In genomic region chr17:76726231-76726765, GRCh38 we compare ENCODE assay signal across 1 cellular context.
A peak's percentile ranks its signal among the peaks of the same experiment; 100 is the strongest.
TF ChIP-seq lines count a peak whose summit lies in the region.

TSS of gene JMJD6 (minus strand) at chr17:76726606. CDS start at chr17:76726475, 131 bp downstream.

TF ChIP-seq in GM12878, 131 proteins besides CTCF, POLR2A, EP300 and RAD21 (continued from another document and continues in another):
- TF ChIP-seq PKNOX1 (IDR thresholded peaks at IDR 0.05), result 0 out of 2 replicates have a peak, but pooled peaks have one; percentile 1
- TF ChIP-seq HDAC6 (IDR thresholded peaks at IDR 0.05; ENCODE audit: unreplicated experiment), result peak; percentile 47
- no peak; the same call in 1 of the 2 replicates for TF ChIP-seq STAT1 (conservative IDR thresholded peaks at IDR 0.05)
- TF ChIP-seq PRDM15 (CRISPR knock-in tag; IDR thresholded peaks at IDR 0.05), result no peak
- TF ChIP-seq HCFC1 (IDR thresholded peaks at IDR 0.05; ENCODE audit: low read length), result peak; percentile 79
- TF ChIP-seq NR2F1 (conservative IDR thresholded peaks at IDR 0.05), result peak; percentile 82
- TF ChIP-seq ZNF622 (IDR thresholded peaks at IDR 0.05), result no peak
- no peak for TF ChIP-seq EED (IDR thresholded peaks at IDR 0.05; ENCODE audit: low read depth)
- TF ChIP-seq ZNF384 (IDR thresholded peaks at IDR 0.05; ENCODE audit: borderline replicate concordance, low read depth, low read length), result no peak
- TF ChIP-seq MEF2B (IDR thresholded peaks at IDR 0.05; ENCODE audit: partially characterized antibody, poor library complexity, severe bottlenecking), result peak; percentile 52
- no peak; the same call in 1 of the 2 replicates for TF ChIP-seq HDGF (IDR thresholded peaks at IDR 0.05)
- TF ChIP-seq, protein P1, sequence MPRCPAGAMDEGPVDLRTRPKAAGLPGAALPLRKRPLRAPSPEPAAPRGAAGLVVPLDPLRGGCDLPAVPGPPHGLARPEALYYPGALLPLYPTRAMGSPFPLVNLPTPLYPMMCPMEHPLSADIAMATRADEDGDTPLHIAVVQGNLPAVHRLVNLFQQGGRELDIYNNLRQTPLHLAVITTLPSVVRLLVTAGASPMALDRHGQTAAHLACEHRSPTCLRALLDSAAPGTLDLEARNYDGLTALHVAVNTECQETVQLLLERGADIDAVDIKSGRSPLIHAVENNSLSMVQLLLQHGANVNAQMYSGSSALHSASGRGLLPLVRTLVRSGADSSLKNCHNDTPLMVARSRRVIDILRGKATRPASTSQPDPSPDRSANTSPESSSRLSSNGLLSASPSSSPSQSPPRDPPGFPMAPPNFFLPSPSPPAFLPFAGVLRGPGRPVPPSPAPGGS (IDR thresholded peaks at IDR 0.05; ENCODE audit: borderline replicate concordance, insufficient read depth, low read depth, low read length, poor library complexity, severe bottlenecking), result no peak
- TF ChIP-seq CBX3 (IDR thresholded peaks at IDR 0.05; ENCODE audit: borderline replicate concordance, low read depth), result no peak
- peak in 1 of 2 experiments; percentile 57; a peak in 1 of 4 replicates for TF ChIP-seq SRF (IDR thresholded peaks at IDR 0.05; ENCODE audit: low read depth in 2 of 2, low read length in 2 of 2)
- peak; percentile 78 for TF ChIP-seq IKZF1 (conservative IDR thresholded peaks at IDR 0.05)
- peak; percentile 69 for TF ChIP-seq SIX5 (IDR thresholded peaks at IDR 0.05; ENCODE audit: low read depth, low read length, severe bottlenecking)
- TF ChIP-seq RUNX3 (IDR thresholded peaks at IDR 0.05; ENCODE audit: low read length), result peak; percentile 85
- TF ChIP-seq PAX5 (IDR thresholded peaks at IDR 0.05; ENCODE audit: borderline replicate concordance, low read depth, low read length), result peak; percentile 26; the same call in 1 of the 2 replicates
- TF ChIP-seq CBFB (IDR thresholded peaks at IDR 0.05; ENCODE audit: low read depth), result 0 out of 2 replicates have a peak, but pooled peaks have one; percentile 63
- no peak for TF ChIP-seq RBBP5 (conservative IDR thresholded peaks at IDR 0.05)
- peak; percentile 31 for TF ChIP-seq FOS (IDR thresholded peaks at IDR 0.05; ENCODE audit: borderline replicate concordance, extremely low read depth, insufficient read length)
- TF ChIP-seq USF1 (IDR thresholded peaks at IDR 0.05; ENCODE audit: borderline replicate concordance, extremely low read length, insufficient read depth, low read depth, low read length), result no peak
- TF ChIP-seq NBN (IDR thresholded peaks at IDR 0.05), result peak; percentile 58; the same call in 1 of the 2 replicates
- peak in 1 of 2 experiments; percentile 21; a peak in 1 of 4 replicates for TF ChIP-seq IKZF2 (IDR thresholded peaks at IDR 0.05)
- no peak for TF ChIP-seq ZNF24 (IDR thresholded peaks at IDR 0.05)
- TF ChIP-seq GATAD2B (conservative IDR thresholded peaks at IDR 0.05; ENCODE audit: low read depth), result peak; percentile 88
- TF ChIP-seq, protein P2, sequence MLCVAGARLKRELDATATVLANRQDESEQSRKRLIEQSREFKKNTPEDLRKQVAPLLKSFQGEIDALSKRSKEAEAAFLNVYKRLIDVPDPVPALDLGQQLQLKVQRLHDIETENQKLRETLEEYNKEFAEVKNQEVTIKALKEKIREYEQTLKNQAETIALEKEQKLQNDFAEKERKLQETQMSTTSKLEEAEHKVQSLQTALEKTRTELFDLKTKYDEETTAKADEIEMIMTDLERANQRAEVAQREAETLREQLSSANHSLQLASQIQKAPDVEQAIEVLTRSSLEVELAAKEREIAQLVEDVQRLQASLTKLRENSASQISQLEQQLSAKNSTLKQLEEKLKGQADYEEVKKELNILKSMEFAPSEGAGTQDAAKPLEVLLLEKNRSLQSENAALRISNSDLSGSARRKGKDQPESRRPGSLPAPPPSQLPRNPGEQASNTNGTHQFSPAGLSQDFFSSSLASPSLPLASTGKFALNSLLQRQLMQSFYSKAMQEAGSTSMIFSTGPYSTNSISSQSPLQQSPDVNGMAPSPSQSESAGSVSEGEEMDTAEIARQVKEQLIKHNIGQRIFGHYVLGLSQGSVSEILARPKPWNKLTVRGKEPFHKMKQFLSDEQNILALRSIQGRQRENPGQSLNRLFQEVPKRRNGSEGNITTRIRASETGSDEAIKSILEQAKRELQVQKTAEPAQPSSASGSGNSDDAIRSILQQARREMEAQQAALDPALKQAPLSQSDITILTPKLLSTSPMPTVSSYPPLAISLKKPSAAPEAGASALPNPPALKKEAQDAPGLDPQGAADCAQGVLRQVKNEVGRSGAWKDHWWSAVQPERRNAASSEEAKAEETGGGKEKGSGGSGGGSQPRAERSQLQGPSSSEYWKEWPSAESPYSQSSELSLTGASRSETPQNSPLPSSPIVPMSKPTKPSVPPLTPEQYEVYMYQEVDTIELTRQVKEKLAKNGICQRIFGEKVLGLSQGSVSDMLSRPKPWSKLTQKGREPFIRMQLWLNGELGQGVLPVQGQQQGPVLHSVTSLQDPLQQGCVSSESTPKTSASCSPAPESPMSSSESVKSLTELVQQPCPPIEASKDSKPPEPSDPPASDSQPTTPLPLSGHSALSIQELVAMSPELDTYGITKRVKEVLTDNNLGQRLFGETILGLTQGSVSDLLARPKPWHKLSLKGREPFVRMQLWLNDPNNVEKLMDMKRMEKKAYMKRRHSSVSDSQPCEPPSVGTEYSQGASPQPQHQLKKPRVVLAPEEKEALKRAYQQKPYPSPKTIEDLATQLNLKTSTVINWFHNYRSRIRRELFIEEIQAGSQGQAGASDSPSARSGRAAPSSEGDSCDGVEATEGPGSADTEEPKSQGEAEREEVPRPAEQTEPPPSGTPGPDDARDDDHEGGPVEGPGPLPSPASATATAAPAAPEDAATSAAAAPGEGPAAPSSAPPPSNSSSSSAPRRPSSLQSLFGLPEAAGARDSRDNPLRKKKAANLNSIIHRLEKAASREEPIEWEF (IDR thresholded peaks at IDR 0.05; ENCODE audit: insufficient replicate concordance, low read depth, low read length), result peak; percentile 33
- no peak for TF ChIP-seq KAT2A (conservative IDR thresholded peaks at IDR 0.05; ENCODE audit: control insufficient read depth, low read depth, low read length)
- no peak for TF ChIP-seq MYC (IDR thresholded peaks at IDR 0.05; ENCODE audit: insufficient read depth, insufficient read length, insufficient replicate concordance, low read length, severe bottlenecking)
- TF ChIP-seq, protein P3, sequence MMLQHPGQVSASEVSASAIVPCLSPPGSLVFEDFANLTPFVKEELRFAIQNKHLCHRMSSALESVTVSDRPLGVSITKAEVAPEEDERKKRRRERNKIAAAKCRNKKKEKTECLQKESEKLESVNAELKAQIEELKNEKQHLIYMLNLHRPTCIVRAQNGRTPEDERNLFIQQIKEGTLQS (IDR thresholded peaks at IDR 0.05; ENCODE audit: borderline replicate concordance, extremely low read depth, low read depth, low read length), result no peak
- no peak for TF ChIP-seq E2F4 (IDR thresholded peaks at IDR 0.05; ENCODE audit: low read depth, low read length)
- TF ChIP-seq, protein P4, sequence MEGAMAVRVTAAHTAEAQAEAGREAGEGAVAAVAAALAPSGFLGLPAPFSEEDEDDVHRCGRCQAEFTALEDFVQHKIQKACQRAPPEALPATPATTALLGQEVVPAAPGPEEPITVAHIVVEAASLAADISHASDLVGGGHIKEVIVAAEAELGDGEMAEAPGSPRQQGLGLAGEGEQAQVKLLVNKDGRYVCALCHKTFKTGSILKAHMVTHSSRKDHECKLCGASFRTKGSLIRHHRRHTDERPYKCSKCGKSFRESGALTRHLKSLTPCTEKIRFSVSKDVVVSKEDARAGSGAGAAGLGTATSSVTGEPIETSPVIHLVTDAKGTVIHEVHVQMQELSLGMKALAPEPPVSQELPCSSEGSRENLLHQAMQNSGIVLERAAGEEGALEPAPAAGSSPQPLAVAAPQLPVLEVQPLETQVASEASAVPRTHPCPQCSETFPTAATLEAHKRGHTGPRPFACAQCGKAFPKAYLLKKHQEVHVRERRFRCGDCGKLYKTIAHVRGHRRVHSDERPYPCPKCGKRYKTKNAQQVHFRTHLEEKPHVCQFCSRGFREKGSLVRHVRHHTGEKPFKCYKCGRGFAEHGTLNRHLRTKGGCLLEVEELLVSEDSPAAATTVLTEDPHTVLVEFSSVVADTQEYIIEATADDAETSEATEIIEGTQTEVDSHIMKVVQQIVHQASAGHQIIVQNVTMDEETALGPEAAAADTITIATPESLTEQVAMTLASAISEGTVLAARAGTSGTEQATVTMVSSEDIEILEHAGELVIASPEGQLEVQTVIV (IDR thresholded peaks at IDR 0.05; ENCODE audit: borderline replicate concordance, partially characterized antibody), result peak; percentile 12
- TF ChIP-seq, protein P5, sequence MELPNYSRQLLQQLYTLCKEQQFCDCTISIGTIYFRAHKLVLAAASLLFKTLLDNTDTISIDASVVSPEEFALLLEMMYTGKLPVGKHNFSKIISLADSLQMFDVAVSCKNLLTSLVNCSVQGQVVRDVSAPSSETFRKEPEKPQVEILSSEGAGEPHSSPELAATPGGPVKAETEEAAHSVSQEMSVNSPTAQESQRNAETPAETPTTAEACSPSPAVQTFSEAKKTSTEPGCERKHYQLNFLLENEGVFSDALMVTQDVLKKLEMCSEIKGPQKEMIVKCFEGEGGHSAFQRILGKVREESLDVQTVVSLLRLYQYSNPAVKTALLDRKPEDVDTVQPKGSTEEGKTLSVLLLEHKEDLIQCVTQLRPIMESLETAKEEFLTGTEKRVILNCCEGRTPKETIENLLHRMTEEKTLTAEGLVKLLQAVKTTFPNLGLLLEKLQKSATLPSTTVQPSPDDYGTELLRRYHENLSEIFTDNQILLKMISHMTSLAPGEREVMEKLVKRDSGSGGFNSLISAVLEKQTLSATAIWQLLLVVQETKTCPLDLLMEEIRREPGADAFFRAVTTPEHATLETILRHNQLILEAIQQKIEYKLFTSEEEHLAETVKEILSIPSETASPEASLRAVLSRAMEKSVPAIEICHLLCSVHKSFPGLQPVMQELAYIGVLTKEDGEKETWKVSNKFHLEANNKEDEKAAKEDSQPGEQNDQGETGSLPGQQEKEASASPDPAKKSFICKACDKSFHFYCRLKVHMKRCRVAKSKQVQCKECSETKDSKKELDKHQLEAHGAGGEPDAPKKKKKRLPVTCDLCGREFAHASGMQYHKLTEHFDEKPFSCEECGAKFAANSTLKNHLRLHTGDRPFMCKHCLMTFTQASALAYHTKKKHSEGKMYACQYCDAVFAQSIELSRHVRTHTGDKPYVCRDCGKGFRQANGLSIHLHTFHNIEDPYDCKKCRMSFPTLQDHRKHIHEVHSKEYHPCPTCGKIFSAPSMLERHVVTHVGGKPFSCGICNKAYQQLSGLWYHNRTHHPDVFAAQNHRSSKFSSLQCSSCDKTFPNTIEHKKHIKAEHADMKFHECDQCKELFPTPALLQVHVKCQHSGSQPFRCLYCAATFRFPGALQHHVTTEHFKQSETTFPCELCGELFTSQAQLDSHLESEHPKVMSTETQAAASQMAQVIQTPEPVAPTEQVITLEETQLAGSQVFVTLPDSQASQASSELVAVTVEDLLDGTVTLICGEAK (IDR thresholded peaks at IDR 0.05; ENCODE audit: borderline replicate concordance), result peak; percentile 10; the same call in 1 of the 2 replicates
- peak; percentile 66 for TF ChIP-seq HSF1 (IDR thresholded peaks at IDR 0.05; ENCODE audit: low read depth, low read length)
